19 cellular contexts compared by ENCODE assay signal in genomic region chr1:10189659-10190058, GRCh38. TPM values are rescaled to one million over a fixed set of nuclear protein-coding genes. Genes with fewer than 3 reads are reported as not detected.
A peak's percentile ranks its signal among the peaks of the same experiment; 100 is the strongest.
DNase-seq lines count a peak whose midpoint lies in the region; ATAC-seq, FAIRE-seq and TF ChIP-seq lines count a peak whose summit lies in the region.
"Had no signal": no experiment of that assay in that cellular context is flagged by ENCODE, and none has a peak within 500 bp of the region (broad histone marks: within the 10 kb centered on the region; RNA-seq: fewer than 3 reads in every experiment).

No MANE protein-coding gene starts in this region.

- CTCF ChIA-PET in OCI-LY7 (lab: Charles Lee; ENCODE audit: unreplicated experiment), result no interaction called here

- no peak overlapping the region for H2AFZ ChIP-seq in OCI-LY7 (ENCODE audit: low read length)

- intact Hi-C loops in OCI-LY7 (cut with micrococcal nuclease; ENCODE audit: unreplicated experiment), result no loop called here
- intact Hi-C loops in dorsolateral prefrontal cortex (cut with DNase I), result no loop called here

- H3K79me2 ChIP-seq in OCI-LY7 (ENCODE audit: insufficient read depth, low read depth, low read length), result no peaks in the 10 kb centered on the region

- H3K4me2 ChIP-seq in OCI-LY7 (ENCODE audit: low read length), result peak overlapping the region; percentile 5; the same call in 1 of the 2 replicates

- H3K27ac ChIP-seq in OCI-LY7 (ENCODE audit: low read depth, low read length, poor library complexity, severe bottlenecking), result no peak overlapping the region
- no peak overlapping the region for H3K27ac ChIP-seq in dorsolateral prefrontal cortex
- H3K27ac ChIP-seq: ascending aorta, skin epidermis, tibial artery, WERI-Rb-1 had no signal

- no peaks in the 10 kb centered on the region for H3K9me3 ChIP-seq in OCI-LY7 (ENCODE audit: low read length)
- H3K9me3 ChIP-seq: ascending aorta, HAP-1, tibial artery had no signal

- H3K27me3 ChIP-seq in GM06990 (replicated peaks; ENCODE audit: control insufficient read depth, insufficient read depth, low read length), result no peaks in the 10 kb centered on the region
- no peaks in the 10 kb centered on the region for H3K27me3 ChIP-seq in dorsolateral prefrontal cortex
- H3K27me3 ChIP-seq: ascending aorta, tibial artery had no signal

- DNase-seq in GM06990 (ENCODE audit: extremely low read depth, insufficient read length) (peak; percentile 34), OCI-LY7 (ENCODE audit: low spot score) (peak; percentile 16), myocyte (ENCODE audit: low read depth) (peak; percentile 84), epidermal melanocyte (ENCODE audit: insufficient read length, low spot score) (no peak), mucosa of gallbladder (ENCODE audit: low spot score) (no peak), H54 (ENCODE audit: insufficient read length, low spot score) (no peak), dorsolateral prefrontal cortex (no peak)
- DNase-seq: DMS153, foreskin melanocyte, left cardiac atrium, NCI-H748 treated with DMSO at 0.1 percent for 48 hours, SW 1271, WERI-Rb-1 had no signal

- BruUV-seq in OCI-LY7 (replicated peaks; lab: Mats Ljungman, UMichigan), result no TSS peak

- TF ChIP-seq POLR2A in H54 (IDR thresholded peaks at IDR 0.05; ENCODE audit: low read depth, low read length), result no peak

- FAIRE-seq in H54 (lab: Jason Lieb, UNC), result no peak
- FAIRE-seq: endothelial cell of umbilical vein had no signal

- H3K4me3 ChIP-seq in GM06990 (replicated peaks; ENCODE audit: low read depth, low read length) (no peak overlapping the region; the same call in 1 of the 2 replicates), OCI-LY7 (ENCODE audit: low read depth, low read length, poor library complexity, severe bottlenecking) (no peak overlapping the region), dorsolateral prefrontal cortex (no peak overlapping the region)
- H3K4me3 ChIP-seq: ascending aorta, HAP-1, skin epidermis, tibial artery had no signal

- ATAC-seq in GM19455 (IDR thresholded peaks at IDR 0.05; ENCODE audit: unreplicated experiment), result peak; percentile 88
- ATAC-seq: left cardiac atrium had no signal

- no peak for TF ChIP-seq CTCF in GM06990 (IDR thresholded peaks at IDR 0.05; ENCODE audit: insufficient read depth, low read length, poor library complexity, severe bottlenecking)
- no peak for TF ChIP-seq CTCF in OCI-LY7 (conservative IDR thresholded peaks at IDR 0.05; ENCODE audit: low read length)
- TF ChIP-seq CTCF in dorsolateral prefrontal cortex (IDR thresholded peaks at IDR 0.05 in 54 of 56, conservative IDR thresholded peaks at IDR 0.05 in 2 of 56; ENCODE audit: low read depth in 1 of 56, partially characterized antibody in 56 of 56), result no peak

- no peaks in the 10 kb centered on the region for H3K36me3 ChIP-seq in GM06990 (ENCODE audit: control insufficient read depth, insufficient read depth, low read length)
- no peaks in the 10 kb centered on the region for H3K36me3 ChIP-seq in OCI-LY7 (ENCODE audit: insufficient read depth, low read length)
- H3K36me3 ChIP-seq: ascending aorta, HAP-1, tibial artery, WERI-Rb-1 had no signal

- POLR2A ChIA-PET in OCI-LY7 (lab: Charles Lee), result no interaction called here

- H4K20me1 ChIP-seq in OCI-LY7 (ENCODE audit: insufficient read depth, low read length), result no peaks in the 10 kb centered on the region

- no peaks in the 10 kb centered on the region for H3K9me2 ChIP-seq in OCI-LY7 (ENCODE audit: insufficient read depth, low read length)

- H3K4me1 ChIP-seq in OCI-LY7 (ENCODE audit: insufficient read depth, low read length, poor library complexity, severe bottlenecking), result no peaks in the 10 kb centered on the region
- H3K4me1 ChIP-seq: ascending aorta, HAP-1 had no signal

RNA-seq across cellular contexts. Expression of gene KIF1B, which starts 20.7 kb away (rescaled TPM):
- total RNA-seq in OCI-LY7 (2014; rRNA removed; shearing (Covaris generic)), result 2.2 and 3.8 TPM in 2 replicates
- total RNA-seq in OCI-LY7 (2022), result 3.9 and 4.8 TPM in 2 replicates
- total RNA-seq in myocyte, result 135 and 155 TPM in 2 replicates
- 40.2 TPM for polyA plus RNA-seq in myocyte (2012)
- 45.7 TPM for total RNA-seq in mucosa of gallbladder
- 100 to 1,000 TPM; 238 to 416 (median 324) TPM for total RNA-seq in dorsolateral prefrontal cortex

Comparison
In these comparisons a context has a peak if more than half of its experiments do, and no peak if none do; other contexts are left out.
1. DNase-seq: peak in GM06990 (single experiment), OCI-LY7 (single experiment) and myocyte (single experiment); none in epidermal melanocyte (single experiment), mucosa of gallbladder (single experiment), H54 (single experiment) and dorsolateral prefrontal cortex (0 of 10).